Comparison of ENCODE assay signal across 17 cellular contexts in the genomic region with DNA sequence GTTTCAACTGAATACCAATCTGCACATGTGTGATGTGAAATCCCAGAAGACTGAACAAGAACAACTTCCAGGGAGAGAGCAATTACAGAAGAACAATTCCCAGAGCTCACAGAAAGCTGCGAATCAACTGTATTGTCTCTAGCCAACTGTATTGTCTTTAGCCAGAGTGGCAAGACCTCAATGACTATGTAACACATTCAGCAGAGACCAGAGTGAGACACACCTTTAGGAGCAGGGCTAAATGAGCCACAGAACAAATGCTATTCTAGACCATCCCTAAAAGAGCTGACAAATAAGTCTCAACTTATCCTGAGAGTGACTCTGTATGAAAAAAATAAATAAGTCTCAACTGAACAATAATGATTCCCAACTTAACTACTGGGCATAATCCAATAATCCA.
"Had no signal": no experiment of that assay in that cellular context is flagged by ENCODE, and none has a peak within 500 bp of the region (broad histone marks: within the 10 kb centered on the region; RNA-seq: fewer than 3 reads in every experiment).

No MANE protein-coding gene starts in this region.

- H3K4me3 ChIP-seq: dorsolateral prefrontal cortex, esophagus squamous epithelium, ovary, testis, upper lobe of right lung had no signal

- H3K27ac Mint-ChIP-seq: activated CD4-positive, alpha-beta T cell treated with anti-CD3 and anti-CD28 coated beads, Interleukin-2, amount 10 ng/mL, durations not matched to agents 24 days and 14 days had no signal

- H3K4me3 Mint-ChIP-seq: activated CD4-positive, alpha-beta T cell treated with anti-CD3 and anti-CD28 coated beads, Interleukin-2, amount 10 ng/mL, durations not matched to agents 24 days and 14 days; stimulated activated naive CD8-positive, alpha-beta T cell treated with anti-CD3 and anti-CD28 coated beads, Interleukin-15, amount 100 ng/mL, for 72 hours had no signal

- H3K27ac ChIP-seq: dorsolateral prefrontal cortex, esophagus squamous epithelium, ovary, testis, upper lobe of right lung had no signal

- H3K4me1 ChIP-seq: testis had no signal

- DNase-seq: activated CD4-positive, alpha-beta T cell treated with anti-CD3 and anti-CD28 coated beads, Interleukin-2, amount 10 ng/mL, durations not matched to agents 24 days and 14 days; activated effector memory CD4-positive, alpha-beta T cell treated with Interleukin-2 at 50 U/mL for 16 hours; activated T-cell treated with anti-CD3 and anti-CD28 coated beads for 4 hours; dorsolateral prefrontal cortex; esophagus squamous epithelium; foreskin fibroblast; mammary epithelial cell; ovary; retina; stimulated activated CD4-positive, alpha-beta T cell treated with anti-CD3 and anti-CD28 coated beads, Interleukin-4, amount 100 ng/mL, for 1 hour; stimulated activated CD8-positive, alpha-beta memory T cell treated with anti-CD3 and anti-CD28 coated beads, Interleukin-4, amount 100 ng/mL, for 48 hours; stimulated activated naive CD8-positive, alpha-beta T cell treated with anti-CD3 and anti-CD28 coated beads, Interleukin-15, amount 100 ng/mL, for 72 hours; testis; upper lobe of right lung had no signal

- H3K27me3 Mint-ChIP-seq: activated CD4-positive, alpha-beta T cell treated with anti-CD3 and anti-CD28 coated beads, Interleukin-2, amount 10 ng/mL, durations not matched to agents 24 days and 14 days; activated naive CD4-positive, alpha-beta T cell treated with anti-CD3 and anti-CD28 coated beads, Interleukin-2, amount 50 U/mL, for 24 hours; stimulated activated naive CD8-positive, alpha-beta T cell treated with anti-CD3 and anti-CD28 coated beads, Interleukin-15, amount 100 ng/mL, for 72 hours had no signal

- H3K9me3 ChIP-seq: esophagus squamous epithelium, ovary, testis, upper lobe of right lung had no signal

- H3K27me3 ChIP-seq: dorsolateral prefrontal cortex, esophagus squamous epithelium, ovary, testis, upper lobe of right lung had no signal

- FAIRE-seq: endometrium had no signal

- H3K36me3 ChIP-seq: ovary, upper lobe of right lung had no signal

- ATAC-seq: left lobe of liver; stimulated activated naive CD8-positive, alpha-beta T cell treated with anti-CD3 and anti-CD28 coated beads, Interleukin-15, amount 100 ng/mL, for 72 hours; upper lobe of right lung had no signal
